In the genomic region with DNA sequence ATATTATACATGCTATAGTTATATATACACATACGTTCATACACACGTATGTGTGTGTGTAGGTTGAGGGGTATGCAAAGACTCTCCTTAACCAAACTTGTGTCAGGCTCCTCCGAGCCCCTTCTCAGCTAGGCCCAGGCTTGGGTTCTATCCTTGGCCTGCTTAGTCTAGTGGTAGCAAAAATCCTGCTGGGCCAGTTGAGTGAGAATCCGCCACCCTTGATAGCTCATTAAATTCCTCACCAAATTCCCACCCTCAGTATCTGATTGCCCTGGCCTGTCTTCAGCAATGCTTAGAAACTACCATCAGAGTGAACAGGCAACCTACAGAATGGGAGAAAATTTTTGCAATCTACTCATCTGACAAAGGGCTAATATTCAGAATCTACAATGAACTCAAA, we compare ENCODE assay signal across 7 cellular contexts.
"Had no signal": no experiment of that assay in that cellular context is flagged by ENCODE, and none has a peak within 500 bp of the region (broad histone marks: within the 10 kb centered on the region; RNA-seq: fewer than 3 reads in every experiment).

No MANE protein-coding gene starts in this region.

- H3K4me2 ChIP-seq: GM23338 had no signal

- H3K27ac ChIP-seq: HL-60 had no signal

- H3K4me3 ChIP-seq: GM23338, K562 had no signal

- DNase-seq: H9, HCEC 1CT, IMR-90, KG1 had no signal

- H2AFZ ChIP-seq: GM23338 had no signal

- ATAC-seq: GM23338, K562 had no signal
